1 cellular context compared by ENCODE assay signal in genomic region chr3:27752926-27753325, GRCh38.
TF ChIP-seq lines count a peak whose summit lies in the region.

No MANE protein-coding gene starts in this region.

TF ChIP-seq in GM12878, 131 proteins besides CTCF, POLR2A, EP300 and RAD21 (continued from another document):
- TF ChIP-seq SP1 (IDR thresholded peaks at IDR 0.05; ENCODE audit: low read depth, low read length): no peak
- no peak for TF ChIP-seq SMAD5 (IDR thresholded peaks at IDR 0.05; ENCODE audit: low read depth)
- TF ChIP-seq NFIC (IDR thresholded peaks at IDR 0.05; ENCODE audit: low read depth, low read length): no peak
